In the genomic region with DNA sequence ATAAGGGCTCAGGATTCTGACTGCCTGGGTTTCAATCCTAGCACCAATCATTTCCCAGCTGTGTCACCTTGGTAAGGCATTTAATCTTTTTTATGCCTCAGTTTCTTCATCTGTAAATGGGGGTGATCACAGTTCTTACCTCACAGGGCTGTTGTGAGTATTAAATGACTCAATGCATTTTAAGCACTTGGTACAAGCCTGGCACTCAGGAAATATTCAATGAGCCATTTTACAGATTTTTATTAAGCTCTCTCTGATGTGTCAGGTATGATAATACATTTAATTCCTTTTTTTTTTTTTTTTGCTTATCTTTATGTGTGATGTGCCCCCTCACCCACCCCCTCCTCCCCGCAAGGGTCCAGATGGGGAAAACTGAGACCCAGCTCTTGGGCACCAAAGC, we compare ENCODE assay signal across 2 cellular contexts.
TF ChIP-seq lines count a peak whose summit lies in the region.

No MANE protein-coding gene starts in this region.

TF ChIP-seq in SK-N-SH, 30 proteins besides CTCF, POLR2A, EP300 and RAD21 (continued from another document):
- TF ChIP-seq, protein P1, sequence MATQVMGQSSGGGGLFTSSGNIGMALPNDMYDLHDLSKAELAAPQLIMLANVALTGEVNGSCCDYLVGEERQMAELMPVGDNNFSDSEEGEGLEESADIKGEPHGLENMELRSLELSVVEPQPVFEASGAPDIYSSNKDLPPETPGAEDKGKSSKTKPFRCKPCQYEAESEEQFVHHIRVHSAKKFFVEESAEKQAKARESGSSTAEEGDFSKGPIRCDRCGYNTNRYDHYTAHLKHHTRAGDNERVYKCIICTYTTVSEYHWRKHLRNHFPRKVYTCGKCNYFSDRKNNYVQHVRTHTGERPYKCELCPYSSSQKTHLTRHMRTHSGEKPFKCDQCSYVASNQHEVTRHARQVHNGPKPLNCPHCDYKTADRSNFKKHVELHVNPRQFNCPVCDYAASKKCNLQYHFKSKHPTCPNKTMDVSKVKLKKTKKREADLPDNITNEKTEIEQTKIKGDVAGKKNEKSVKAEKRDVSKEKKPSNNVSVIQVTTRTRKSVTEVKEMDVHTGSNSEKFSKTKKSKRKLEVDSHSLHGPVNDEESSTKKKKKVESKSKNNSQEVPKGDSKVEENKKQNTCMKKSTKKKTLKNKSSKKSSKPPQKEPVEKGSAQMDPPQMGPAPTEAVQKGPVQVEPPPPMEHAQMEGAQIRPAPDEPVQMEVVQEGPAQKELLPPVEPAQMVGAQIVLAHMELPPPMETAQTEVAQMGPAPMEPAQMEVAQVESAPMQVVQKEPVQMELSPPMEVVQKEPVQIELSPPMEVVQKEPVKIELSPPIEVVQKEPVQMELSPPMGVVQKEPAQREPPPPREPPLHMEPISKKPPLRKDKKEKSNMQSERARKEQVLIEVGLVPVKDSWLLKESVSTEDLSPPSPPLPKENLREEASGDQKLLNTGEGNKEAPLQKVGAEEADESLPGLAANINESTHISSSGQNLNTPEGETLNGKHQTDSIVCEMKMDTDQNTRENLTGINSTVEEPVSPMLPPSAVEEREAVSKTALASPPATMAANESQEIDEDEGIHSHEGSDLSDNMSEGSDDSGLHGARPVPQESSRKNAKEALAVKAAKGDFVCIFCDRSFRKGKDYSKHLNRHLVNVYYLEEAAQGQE (IDR thresholded peaks at IDR 0.05; ENCODE audit: low read depth, low read length), result no peak
- no peak for TF ChIP-seq IRF3 (IDR thresholded peaks at IDR 0.05; ENCODE audit: low read depth, low read length)
- no peak for TF ChIP-seq JUND (IDR thresholded peaks at IDR 0.05)
- no peak for TF ChIP-seq FOXJ3 (CRISPR knock-in tag; IDR thresholded peaks at IDR 0.05)
- TF ChIP-seq ELF1 (IDR thresholded peaks at IDR 0.05), result no peak
- no peak for TF ChIP-seq SMC3 (IDR thresholded peaks at IDR 0.05; ENCODE audit: low read depth, low read length)
- TF ChIP-seq TAF1 (IDR thresholded peaks at IDR 0.05; ENCODE audit: borderline replicate concordance, low read depth, low read length), result no peak
- no peak for TF ChIP-seq POLR2AphosphoS5 (IDR thresholded peaks at IDR 0.05; ENCODE audit: low read depth, low read length)
- TF ChIP-seq EZH2phosphoT487 (IDR thresholded peaks at IDR 0.05; ENCODE audit: borderline replicate concordance, low read depth), result no peak
- TF ChIP-seq GATA2 (CRISPR knock-in tag; IDR thresholded peaks at IDR 0.05), result no peak
- TF ChIP-seq MEF2A (IDR thresholded peaks at IDR 0.05; ENCODE audit: borderline replicate concordance, low read depth), result no peak
- no peak for TF ChIP-seq YY1 (IDR thresholded peaks at IDR 0.05; ENCODE audit: low read depth)
- TF ChIP-seq FOSL2 (IDR thresholded peaks at IDR 0.05; ENCODE audit: borderline replicate concordance, low read depth), result no peak
- no peak for TF ChIP-seq TCF12 (IDR thresholded peaks at IDR 0.05)

TF ChIP-seq in SK-N-SH treated with all-trans-retinoic acid at 6 μM for 48 hours, 23 proteins besides CTCF, POLR2A, EP300 and RAD21 (continued from another document):
- TF ChIP-seq CSRNP3 (CRISPR knock-in tag; IDR thresholded peaks at IDR 0.05) (no peak), PPARA (CRISPR knock-in tag; IDR thresholded peaks at IDR 0.05; ENCODE audit: borderline replicate concordance) (no peak), GLIS3 (CRISPR knock-in tag; IDR thresholded peaks at IDR 0.05) (no peak), ZFP30 (CRISPR knock-in tag; IDR thresholded peaks at IDR 0.05) (no peak), ZNF70 (CRISPR knock-in tag; IDR thresholded peaks at IDR 0.05) (no peak), CSDC2 (CRISPR knock-in tag; IDR thresholded peaks at IDR 0.05) (no peak), ARNTL (CRISPR knock-in tag; IDR thresholded peaks at IDR 0.05; ENCODE audit: borderline replicate concordance, low read depth) (no peak), CREB5 (CRISPR knock-in tag; IDR thresholded peaks at IDR 0.05; ENCODE audit: low read depth) (no peak), ZFP3 (CRISPR knock-in tag; IDR thresholded peaks at IDR 0.05) (no peak), OSR1 (CRISPR knock-in tag; IDR thresholded peaks at IDR 0.05) (no peak), SNAI2 (CRISPR knock-in tag; IDR thresholded peaks at IDR 0.05) (no peak), ISL1 (CRISPR knock-in tag; IDR thresholded peaks at IDR 0.05) (no peak), ZNF8 (CRISPR knock-in tag; IDR thresholded peaks at IDR 0.05) (no peak), ESRRG (CRISPR knock-in tag; IDR thresholded peaks at IDR 0.05) (no peak)
- TF ChIP-seq, protein P2, sequence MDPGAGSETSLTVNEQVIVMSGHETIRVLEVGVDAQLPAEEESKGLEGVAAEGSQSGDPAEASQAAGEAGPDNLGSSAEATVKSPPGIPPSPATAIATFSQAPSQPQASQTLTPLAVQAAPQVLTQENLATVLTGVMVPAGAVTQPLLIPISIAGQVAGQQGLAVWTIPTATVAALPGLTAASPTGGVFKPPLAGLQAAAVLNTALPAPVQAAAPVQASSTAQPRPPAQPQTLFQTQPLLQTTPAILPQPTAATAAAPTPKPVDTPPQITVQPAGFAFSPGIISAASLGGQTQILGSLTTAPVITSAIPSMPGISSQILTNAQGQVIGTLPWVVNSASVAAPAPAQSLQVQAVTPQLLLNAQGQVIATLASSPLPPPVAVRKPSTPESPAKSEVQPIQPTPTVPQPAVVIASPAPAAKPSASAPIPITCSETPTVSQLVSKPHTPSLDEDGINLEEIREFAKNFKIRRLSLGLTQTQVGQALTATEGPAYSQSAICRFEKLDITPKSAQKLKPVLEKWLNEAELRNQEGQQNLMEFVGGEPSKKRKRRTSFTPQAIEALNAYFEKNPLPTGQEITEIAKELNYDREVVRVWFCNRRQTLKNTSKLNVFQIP (CRISPR knock-in tag; IDR thresholded peaks at IDR 0.05; ENCODE audit: borderline replicate concordance, low read depth), result no peak
